17 cellular contexts compared by ENCODE assay signal in the genomic region with DNA sequence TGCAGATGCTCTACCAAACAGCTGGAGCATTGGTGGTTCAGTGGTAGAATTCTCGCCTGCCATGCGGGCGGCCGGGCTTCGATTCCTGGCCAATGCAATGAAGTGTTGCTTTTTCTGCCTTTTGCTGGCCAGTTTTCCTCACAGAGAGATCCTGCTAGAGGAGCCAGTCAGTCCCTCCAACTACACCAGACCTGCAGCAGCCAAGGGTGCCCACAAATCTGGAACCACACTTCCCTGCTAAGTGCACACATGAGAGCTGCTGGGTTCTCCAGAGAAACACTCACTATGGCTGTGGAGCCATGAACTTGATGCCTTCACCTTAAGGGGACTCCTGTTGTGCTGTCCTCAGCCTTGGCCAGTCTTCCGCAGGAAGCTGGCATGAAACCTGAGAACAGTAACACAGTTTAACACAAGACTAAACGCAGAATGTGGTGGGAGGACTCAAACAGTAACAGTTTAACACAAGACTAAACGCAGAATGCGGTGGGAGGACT. TPM values are rescaled to one million over a fixed set of nuclear protein-coding genes. Genes with fewer than 3 reads are reported as not detected.
DNase-seq lines count a peak whose midpoint lies in the region; ATAC-seq, FAIRE-seq and TF ChIP-seq lines count a peak whose summit lies in the region.
"Had no signal": no experiment of that assay in that cellular context is flagged by ENCODE, and none has a peak within 500 bp of the region (broad histone marks: within the 10 kb centered on the region; RNA-seq: fewer than 3 reads in every experiment).

No MANE protein-coding gene starts in this region.

- no peak overlapping the region for H4K91ac ChIP-seq in neuronal stem cell (ENCODE audit: low read depth, low read length, poor library complexity)

- H3K18ac ChIP-seq in neuronal stem cell (ENCODE audit: low read length): no peak overlapping the region

- no peaks in the 10 kb centered on the region for H3K27me3 Mint-ChIP-seq in activated CD4-positive, alpha-beta T cell treated with anti-CD3 and anti-CD28 coated beads, Interleukin-2, amount 10 ng/mL, durations not matched to agents 24 days and 14 days
- no peaks in the 10 kb centered on the region for H3K27me3 Mint-ChIP-seq in activated CD4-positive, alpha-beta T cell treated with anti-CD3 and anti-CD28 coated beads for 36 hours
- no peaks in the 10 kb centered on the region for H3K27me3 Mint-ChIP-seq in type B pancreatic cell
- H3K27me3 Mint-ChIP-seq: activated CD4-positive, alpha-beta memory T cell treated with anti-CD3 and anti-CD28 coated beads, Interleukin-2, amount 10 ng/mL, durations not matched to agents 7 days and 5 days; activated naive CD4-positive, alpha-beta T cell treated with anti-CD3 and anti-CD28 coated beads, Interleukin-2, amount 10 ng/mL, durations not matched to agents 7 days and 5 days; activated T-cell treated with anti-CD3 and anti-CD28 coated beads, Interleukin-2, amount 50 U/mL, for 24 hours had no signal

- H2BK120ac ChIP-seq in neuronal stem cell (ENCODE audit: low read depth, low read length): no peak overlapping the region

- H3K9me3 Mint-ChIP-seq in activated CD4-positive, alpha-beta T cell treated with anti-CD3 and anti-CD28 coated beads, Interleukin-2, amount 10 ng/mL, durations not matched to agents 24 days and 14 days: no peaks in the 10 kb centered on the region
- H3K9me3 Mint-ChIP-seq in activated CD4-positive, alpha-beta T cell treated with anti-CD3 and anti-CD28 coated beads for 36 hours (ENCODE audit: low read depth): no peaks in the 10 kb centered on the region
- no peaks in the 10 kb centered on the region for H3K9me3 Mint-ChIP-seq in type B pancreatic cell
- H3K9me3 Mint-ChIP-seq: activated CD4-positive, alpha-beta memory T cell treated with anti-CD3 and anti-CD28 coated beads, Interleukin-2, amount 10 ng/mL, durations not matched to agents 7 days and 5 days; activated naive CD4-positive, alpha-beta T cell treated with anti-CD3 and anti-CD28 coated beads, Interleukin-2, amount 10 ng/mL, durations not matched to agents 7 days and 5 days; activated T-cell treated with anti-CD3 and anti-CD28 coated beads, Interleukin-2, amount 50 U/mL, for 24 hours had no signal

- peak overlapping the region; percentile 56 for H3K27ac Mint-ChIP-seq in activated CD4-positive, alpha-beta T cell treated with anti-CD3 and anti-CD28 coated beads, Interleukin-2, amount 10 ng/mL, durations not matched to agents 24 days and 14 days
- no peak overlapping the region for H3K27ac Mint-ChIP-seq in activated CD4-positive, alpha-beta T cell treated with anti-CD3 and anti-CD28 coated beads for 36 hours
- H3K27ac Mint-ChIP-seq in type B pancreatic cell: peak overlapping the region; percentile 37
- H3K27ac Mint-ChIP-seq: activated CD4-positive, alpha-beta memory T cell treated with anti-CD3 and anti-CD28 coated beads, Interleukin-2, amount 10 ng/mL, durations not matched to agents 7 days and 5 days; activated naive CD4-positive, alpha-beta T cell treated with anti-CD3 and anti-CD28 coated beads, Interleukin-2, amount 10 ng/mL, durations not matched to agents 7 days and 5 days; activated T-cell treated with anti-CD3 and anti-CD28 coated beads, Interleukin-2, amount 50 U/mL, for 24 hours had no signal

- no peak overlapping the region for H2AFZ ChIP-seq in neuronal stem cell (ENCODE audit: low read length)

- H3K9ac ChIP-seq in neuronal stem cell (ENCODE audit: low read depth, low read length, poor library complexity): no peak overlapping the region

- peaks cover 8% of the 10 kb centered on the region for H3K36me3 Mint-ChIP-seq in activated CD4-positive, alpha-beta T cell treated with anti-CD3 and anti-CD28 coated beads, Interleukin-2, amount 10 ng/mL, durations not matched to agents 24 days and 14 days (ENCODE audit: low read depth)
- peaks cover 17% of the 10 kb centered on the region for H3K36me3 Mint-ChIP-seq in activated CD4-positive, alpha-beta T cell treated with anti-CD3 and anti-CD28 coated beads for 36 hours (ENCODE audit: low read depth)
- peaks cover under 1% of the 10 kb centered on the region for H3K36me3 Mint-ChIP-seq in type B pancreatic cell

- no peak overlapping the region for H2BK5ac ChIP-seq in neuronal stem cell (ENCODE audit: low read length)

- no peak overlapping the region for H2BK15ac ChIP-seq in neuronal stem cell (ENCODE audit: low read length)

- H3K4me3 Mint-ChIP-seq in activated CD4-positive, alpha-beta T cell treated with anti-CD3 and anti-CD28 coated beads, Interleukin-2, amount 10 ng/mL, durations not matched to agents 24 days and 14 days: no peak overlapping the region
- H3K4me3 Mint-ChIP-seq in activated CD4-positive, alpha-beta T cell treated with anti-CD3 and anti-CD28 coated beads for 36 hours: no peak overlapping the region
- H3K4me3 Mint-ChIP-seq in type B pancreatic cell: peak overlapping the region; percentile 62
- H3K4me3 Mint-ChIP-seq: activated CD4-positive, alpha-beta memory T cell treated with anti-CD3 and anti-CD28 coated beads, Interleukin-2, amount 10 ng/mL, durations not matched to agents 7 days and 5 days; activated naive CD4-positive, alpha-beta T cell treated with anti-CD3 and anti-CD28 coated beads, Interleukin-2, amount 10 ng/mL, durations not matched to agents 7 days and 5 days; activated T-cell treated with anti-CD3 and anti-CD28 coated beads, Interleukin-2, amount 50 U/mL, for 24 hours had no signal

- no peak overlapping the region for H3K27ac ChIP-seq in neuronal stem cell (replicated peaks; ENCODE audit: low read length)
- H3K27ac ChIP-seq: coronary artery, thoracic aorta had no signal

- TF ChIP-seq CTCF in epithelial cell of proximal tubule (conservative IDR thresholded peaks at IDR 0.05; ENCODE audit: low read depth, low read length) (no peak), type B pancreatic cell (conservative IDR thresholded peaks at IDR 0.05) (no peak), D721Med (IDR thresholded peaks at IDR 0.05; ENCODE audit: insufficient read depth, missing control alignments) (no peak)

- H3K4me2 ChIP-seq in neuronal stem cell (ENCODE audit: insufficient read depth, low read length, poor library complexity, severe bottlenecking): no peak overlapping the region

- ATAC-seq in activated CD4-positive, alpha-beta T cell treated with anti-CD3 and anti-CD28 coated beads for 36 hours: no peak
- no peak for ATAC-seq in GM21529 (IDR thresholded peaks at IDR 0.05; ENCODE audit: unreplicated experiment)

- H3K4me3 ChIP-seq in epithelial cell of proximal tubule (ENCODE audit: low read depth, low read length) (no peak overlapping the region), neuronal stem cell (ENCODE audit: low read length in 2 of 2) (no peak overlapping the region)
- H3K4me3 ChIP-seq: BLaER1 treated with 17β-estradiol and CSF1 and Interleukin-3, amounts not matched to agents 10 nM and 100 nM; coronary artery; thoracic aorta had no signal

- intact Hi-C loops in activated CD4-positive, alpha-beta T cell treated with anti-CD3 and anti-CD28 coated beads, Interleukin-2, amount 10 ng/mL, durations not matched to agents 24 days and 14 days (cut with micrococcal nuclease): no loop called here
- intact Hi-C loops in activated CD4-positive, alpha-beta T cell treated with anti-CD3 and anti-CD28 coated beads for 36 hours (cut with DNase I, micrococcal nuclease): no loop called here

- H3K36me3 ChIP-seq in neuronal stem cell (replicated peaks in 1 of 2; ENCODE audit: control insufficient read depth in 2 of 2, insufficient read depth in 2 of 2, low read length in 2 of 2): peaks cover 18 to 36% of the 10 kb centered on the region in 2 donors

- no peaks in the 10 kb centered on the region for H3K9me3 ChIP-seq in neuronal stem cell (replicated peaks in 1 of 2; ENCODE audit: control insufficient read depth in 2 of 2, insufficient read depth in 1 of 2, low read depth in 1 of 2, low read length in 2 of 2)
- H3K9me3 ChIP-seq: BLaER1 treated with 17β-estradiol and CSF1 and Interleukin-3, amounts not matched to agents 10 nM and 100 nM; thoracic aorta had no signal

- CTCF ChIA-PET in activated CD4-positive, alpha-beta T cell treated with anti-CD3 and anti-CD28 coated beads for 36 hours (lab: Charles Lee): interaction anchor here (0.9 kb wide), 1 partner anchor 8 kb away, joined by 4 read pairs; no protein-coding TSS in a partner anchor

- no peak for DNase-seq in activated CD4-positive, alpha-beta T cell treated with anti-CD3 and anti-CD28 coated beads, Interleukin-2, amount 10 ng/mL, durations not matched to agents 24 days and 14 days
- DNase-seq in activated CD4-positive, alpha-beta T cell treated with anti-CD3 and anti-CD28 coated beads for 36 hours: no peak
- DNase-seq in epithelial cell of proximal tubule (ENCODE audit: low read depth) (peak; percentile 44), neuronal stem cell (ENCODE audit: low spot score) (no peak), type B pancreatic cell (ENCODE audit: extremely low spot score, unreplicated experiment) (no peak), D721Med (ENCODE audit: insufficient read length, low spot score) (no peak), NCI-H446 treated with DMSO at 0.1 percent for 48 hours (lab: John Stamatoyannopoulos, UW) (no peak)
- DNase-seq: activated CD4-positive, alpha-beta memory T cell treated with anti-CD3 and anti-CD28 coated beads, Interleukin-2, amount 10 ng/mL, durations not matched to agents 7 days and 5 days; activated naive CD4-positive, alpha-beta T cell treated with anti-CD3 and anti-CD28 coated beads, Interleukin-2, amount 10 ng/mL, durations not matched to agents 7 days and 5 days; activated T-cell treated with anti-CD3 and anti-CD28 coated beads, Interleukin-2, amount 50 U/mL, for 24 hours; NCI-H1436; NCI-H2227 treated with DMSO at 0.1 percent for 48 hours had no signal

- no peak overlapping the region for H4K8ac ChIP-seq in neuronal stem cell (ENCODE audit: low read depth, low read length)

- no peak overlapping the region for H3K4ac ChIP-seq in neuronal stem cell (ENCODE audit: low read length)

- no peak overlapping the region for H2BK12ac ChIP-seq in neuronal stem cell (ENCODE audit: low read length)

- peaks cover 3% of the 10 kb centered on the region for H3K4me1 Mint-ChIP-seq in activated CD4-positive, alpha-beta T cell treated with anti-CD3 and anti-CD28 coated beads, Interleukin-2, amount 10 ng/mL, durations not matched to agents 24 days and 14 days
- H3K4me1 Mint-ChIP-seq in activated CD4-positive, alpha-beta T cell treated with anti-CD3 and anti-CD28 coated beads for 36 hours: peaks cover 3% of the 10 kb centered on the region
- H3K4me1 Mint-ChIP-seq in type B pancreatic cell (ENCODE audit: unreplicated experiment): peaks cover 37% of the 10 kb centered on the region
- H3K4me1 Mint-ChIP-seq: activated CD4-positive, alpha-beta memory T cell treated with anti-CD3 and anti-CD28 coated beads, Interleukin-2, amount 10 ng/mL, durations not matched to agents 7 days and 5 days; activated naive CD4-positive, alpha-beta T cell treated with anti-CD3 and anti-CD28 coated beads, Interleukin-2, amount 10 ng/mL, durations not matched to agents 7 days and 5 days had no signal

- H3K23ac ChIP-seq in neuronal stem cell (ENCODE audit: low read depth, low read length, poor library complexity): peak overlapping the region; percentile 61

- H2AK5ac ChIP-seq in neuronal stem cell (ENCODE audit: low read depth, low read length): no peak overlapping the region

- FAIRE-seq in D721Med (lab: Jason Lieb, UNC): no peak
- FAIRE-seq: A204.1 had no signal

- H3K14ac ChIP-seq in neuronal stem cell (ENCODE audit: low read length): no peak overlapping the region

- H3K27me3 ChIP-seq in neuronal stem cell (ENCODE audit: control insufficient read depth in 3 of 3, insufficient read depth in 3 of 3, low read depth in 1 of 3, low read length in 3 of 3): no peaks in the 10 kb centered on the region
- H3K27me3 ChIP-seq: BLaER1 treated with 17β-estradiol and CSF1 and Interleukin-3, amounts not matched to agents 10 nM and 100 nM had no signal

- POLR2A ChIA-PET in activated CD4-positive, alpha-beta T cell treated with anti-CD3 and anti-CD28 coated beads for 36 hours (lab: Charles Lee): no interaction called here

- whole genome bisulfite sequencing in neuronal stem cell (ENCODE audit: extremely low coverage in 2 of 2, insufficient read length in 2 of 2, insufficient replicate concordance in 1 of 2), 2 donors: no CpG with 5 or more reads among the region's 9 CpGs

- H3K79me1 ChIP-seq in neuronal stem cell (ENCODE audit: low read depth, low read length): peaks cover 8% of the 10 kb centered on the region

- H3K4me1 ChIP-seq in neuronal stem cell (ENCODE audit: control insufficient read depth in 2 of 2, insufficient read depth in 1 of 2, low read depth in 1 of 2, low read length in 2 of 2): peaks cover 4 to 11% of the 10 kb centered on the region in 2 donors

RNA-seq across cellular contexts. Expression of gene VAC14, which starts 12.2 kb away (rescaled TPM):
- total RNA-seq in activated CD4-positive, alpha-beta T cell treated with anti-CD3 and anti-CD28 coated beads, Interleukin-2, amount 10 ng/mL, durations not matched to agents 24 days and 14 days: 36.3 and 38.6 TPM in 2 replicates
- 10 to 100 TPM; 24.8 to 26.2 TPM for total RNA-seq in activated CD4-positive, alpha-beta T cell treated with anti-CD3 and anti-CD28 coated beads for 36 hours
- total RNA-seq in epithelial cell of proximal tubule (32.5 and 50.0 TPM in 2 replicates), type B pancreatic cell (ENCODE audit: low replicate concordance) (38.3 and 39.5 TPM in 2 replicates)
- polyA plus RNA-seq in neuronal stem cell (2013, experiment 1 of 2): 24.7 TPM
- 23.1 TPM for polyA plus RNA-seq in neuronal stem cell (2013, experiment 2 of 2)
